Comparison of ENCODE assay signal across 15 cellular contexts in the genomic region with DNA sequence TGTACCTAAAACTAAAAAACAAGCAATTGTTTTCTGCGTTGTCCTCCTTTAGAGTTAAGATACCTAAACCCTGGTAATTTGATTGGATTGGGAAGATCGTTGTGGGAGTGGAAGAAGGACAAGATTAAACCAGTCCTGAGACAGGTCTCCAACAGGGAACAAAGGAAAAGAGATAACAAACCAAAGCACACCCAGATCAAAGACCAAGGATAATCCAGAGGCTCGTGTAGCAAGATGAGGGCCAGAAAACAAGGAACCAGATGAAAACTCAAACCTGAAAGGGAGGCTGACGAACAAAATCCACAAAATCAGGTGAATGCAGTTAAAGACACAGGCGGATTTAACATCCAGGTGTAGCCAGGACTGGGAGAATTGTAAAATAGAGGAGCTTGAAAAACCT.
A peak's percentile ranks its signal among the peaks of the same experiment; 100 is the strongest.
DNase-seq lines count a peak whose midpoint lies in the region; ATAC-seq and TF ChIP-seq lines count a peak whose summit lies in the region.
"Had no signal": no experiment of that assay in that cellular context is flagged by ENCODE, and none has a peak within 500 bp of the region (broad histone marks: within the 10 kb centered on the region; RNA-seq: fewer than 3 reads in every experiment).

No MANE protein-coding gene starts in this region.

- H2AFZ ChIP-seq in GM23338: peak overlapping the region; percentile 92
- H2AFZ ChIP-seq in smooth muscle cell (ENCODE audit: low read depth): peak overlapping the region; percentile 33

- no peaks in the 10 kb centered on the region for H3K36me3 Mint-ChIP-seq in GM23338 (ENCODE audit: low read depth)
- H3K36me3 Mint-ChIP-seq: activated naive CD8-positive, alpha-beta T cell treated with anti-CD3 and anti-CD28 coated beads for 36 hours; CD4-positive, CD25-positive, alpha-beta regulatory T cell; naive thymus-derived CD8-positive, alpha-beta T cell; type B pancreatic cell had no signal

- H3K4me1 ChIP-seq in GM23338 (ENCODE audit: insufficient read depth) (peaks cover 11% of the 10 kb centered on the region), smooth muscle cell (ENCODE audit: low read depth) (no peaks in the 10 kb centered on the region), mucosa of descending colon (ENCODE audit: low read depth) (no peaks in the 10 kb centered on the region), aorta (ENCODE audit: control insufficient read depth in 1 of 2, insufficient read depth in 2 of 2, low read length in 2 of 2) (no peaks in the 10 kb centered on the region)
- H3K4me1 ChIP-seq: ascending aorta had no signal

- peaks cover 4% of the 10 kb centered on the region for H3K27me3 Mint-ChIP-seq in GM23338 (ENCODE audit: insufficient read depth, low read depth, poor library complexity)
- H3K27me3 Mint-ChIP-seq: CD4-positive, CD25-positive, alpha-beta regulatory T cell had no signal

- no peak overlapping the region for H3K27ac Mint-ChIP-seq in GM23338
- H3K27ac Mint-ChIP-seq: activated naive CD8-positive, alpha-beta T cell treated with anti-CD3 and anti-CD28 coated beads for 36 hours; CD4-positive, CD25-positive, alpha-beta regulatory T cell; naive thymus-derived CD8-positive, alpha-beta T cell; type B pancreatic cell had no signal

- no peaks in the 10 kb centered on the region for H3K79me2 ChIP-seq in GM23338 (replicated peaks; ENCODE audit: insufficient read depth)
- H3K79me2 ChIP-seq in smooth muscle cell (ENCODE audit: low read depth): no peaks in the 10 kb centered on the region

- H3K9me2 ChIP-seq in GM23338 (ENCODE audit: insufficient read depth): no peaks in the 10 kb centered on the region

- H3K4me3 ChIP-seq in GM23338: peak overlapping the region; percentile 28; the same call in 1 of the 2 replicates
- no peak overlapping the region for H3K4me3 ChIP-seq in smooth muscle cell
- no peak overlapping the region for H3K4me3 ChIP-seq in mucosa of descending colon
- no peak overlapping the region for H3K4me3 ChIP-seq in coronary artery
- H3K4me3 ChIP-seq in aorta (ENCODE audit: low read length in 2 of 2): no peak overlapping the region
- H3K4me3 ChIP-seq: ascending aorta, cardiac muscle cell had no signal

- H3K36me3 ChIP-seq in GM23338 (ENCODE audit: insufficient read depth) (no peaks in the 10 kb centered on the region), smooth muscle cell (ENCODE audit: low read depth) (no peaks in the 10 kb centered on the region), mucosa of descending colon (ENCODE audit: low read depth) (no peaks in the 10 kb centered on the region), aorta (ENCODE audit: control insufficient read depth in 1 of 2, insufficient read depth in 2 of 2, low read length in 1 of 2) (no peaks in the 10 kb centered on the region)
- H3K36me3 ChIP-seq: ascending aorta, cardiac muscle cell had no signal

- no peak for TF ChIP-seq CTCF in GM23338 (conservative IDR thresholded peaks at IDR 0.05; ENCODE audit: low read depth in 2 of 2)
- no peak for TF ChIP-seq CTCF in smooth muscle cell (IDR thresholded peaks at IDR 0.05; ENCODE audit: borderline replicate concordance, insufficient read depth, poor library complexity, severe bottlenecking)
- TF ChIP-seq CTCF in mucosa of descending colon (IDR thresholded peaks at IDR 0.05): no peak
- no peak for TF ChIP-seq CTCF in coronary artery (IDR thresholded peaks at IDR 0.05)

- H3K9ac ChIP-seq in smooth muscle cell (ENCODE audit: low read depth): no peak overlapping the region

- no peaks in the 10 kb centered on the region for H3F3A ChIP-seq in GM23338 (replicated peaks; ENCODE audit: low read depth)
- no peaks in the 10 kb centered on the region for H3F3A ChIP-seq in smooth muscle cell (ENCODE audit: low read depth)

- no peaks in the 10 kb centered on the region for H3K9me3 ChIP-seq in smooth muscle cell (replicated peaks; ENCODE audit: low read depth)
- H3K9me3 ChIP-seq in mucosa of descending colon: no peaks in the 10 kb centered on the region
- no peaks in the 10 kb centered on the region for H3K9me3 ChIP-seq in aorta (ENCODE audit: control insufficient read depth, low read length)
- H3K9me3 ChIP-seq: ascending aorta had no signal

- intact Hi-C loops in mucosa of descending colon (cut with DNase I, micrococcal nuclease) (loop anchor here in 1 of 2 donors (10.0 kb wide), 1 partner anchor 143 kb away; no protein-coding TSS in a partner anchor), aorta (cut with DNase I) (loop anchor here in 1 of 2 donors (5.0 kb wide), 1 partner anchor 299 kb away; no protein-coding TSS in a partner anchor)

- H3K9me3 Mint-ChIP-seq in GM23338: no peaks in the 10 kb centered on the region
- H3K9me3 Mint-ChIP-seq: activated naive CD8-positive, alpha-beta T cell treated with anti-CD3 and anti-CD28 coated beads for 36 hours; CD4-positive, CD25-positive, alpha-beta regulatory T cell; naive thymus-derived CD8-positive, alpha-beta T cell; type B pancreatic cell had no signal

- peaks cover 8% of the 10 kb centered on the region for H3K4me1 Mint-ChIP-seq in GM23338
- H3K4me1 Mint-ChIP-seq: activated naive CD8-positive, alpha-beta T cell treated with anti-CD3 and anti-CD28 coated beads for 36 hours; CD4-positive, CD25-positive, alpha-beta regulatory T cell had no signal

- ATAC-seq in GM23338 (peak; percentile 65), mucosa of descending colon (no peak), aorta (ENCODE audit: low FRiP score) (no peak)
- ATAC-seq: naive thymus-derived CD8-positive, alpha-beta T cell had no signal

- H3K27ac ChIP-seq in GM23338 (ENCODE audit: low read depth) (no peak overlapping the region), smooth muscle cell (ENCODE audit: low read depth) (no peak overlapping the region), coronary artery (no peak overlapping the region), aorta (ENCODE audit: low read depth in 1 of 2, low read length in 2 of 2) (no peak overlapping the region)
- H3K27ac ChIP-seq: ascending aorta, cardiac muscle cell had no signal

- peak overlapping the region; percentile 42 for H3K4me2 ChIP-seq in GM23338
- H3K4me2 ChIP-seq in smooth muscle cell: no peak overlapping the region

- DNase-seq in GM23338 (ENCODE audit: low spot score) (peak; percentile 25), NCI-H146 (lab: John Stamatoyannopoulos, UW) (peak; percentile 8), iPS-NIHi7 (ENCODE audit: extremely low spot score) (peak; percentile 30), smooth muscle cell (lab: John Stamatoyannopoulos, UW; ENCODE audit: unreplicated experiment) (no peak), mucosa of descending colon (no peak), coronary artery (ENCODE audit: low spot score) (no peak), aorta (no peak)
- DNase-seq: cortex of kidney, Right ventricle myocardium superior had no signal

- H3K4me3 Mint-ChIP-seq in GM23338: peak overlapping the region; percentile 2; the same call in 1 of the 3 replicates
- H3K4me3 Mint-ChIP-seq: activated naive CD8-positive, alpha-beta T cell treated with anti-CD3 and anti-CD28 coated beads for 36 hours; CD4-positive, CD25-positive, alpha-beta regulatory T cell; naive thymus-derived CD8-positive, alpha-beta T cell had no signal

- 51% methylated on average over 5 of the region's 5 CpGs for WGBS in smooth muscle cell (ENCODE audit: low lambda C conversion rate)
- 64 to 81% methylated on average over 5 of the region's 5 CpGs for WGBS in aorta, 2 donors

- H4K20me1 ChIP-seq in GM23338 (replicated peaks; ENCODE audit: insufficient read depth) (no peaks in the 10 kb centered on the region), smooth muscle cell (ENCODE audit: low read depth) (no peaks in the 10 kb centered on the region)

- H3K27me3 ChIP-seq in GM23338 (ENCODE audit: insufficient read depth): no peaks in the 10 kb centered on the region
- no peaks in the 10 kb centered on the region for H3K27me3 ChIP-seq in smooth muscle cell (ENCODE audit: low read depth)
- H3K27me3 ChIP-seq in aorta (ENCODE audit: control insufficient read depth in 1 of 2, insufficient read depth in 2 of 2, low read length in 1 of 2): no peaks in the 10 kb centered on the region
- H3K27me3 ChIP-seq: ascending aorta, cardiac muscle cell had no signal

TF ChIP-seq in GM23338, 12 proteins besides CTCF, POLR2A, EP300 and RAD21 (continues in another document):
- TF ChIP-seq NANOG (IDR thresholded peaks at IDR 0.05; ENCODE audit: borderline replicate concordance) (no peak), ZNF331 (CRISPR knock-in tag; IDR thresholded peaks at IDR 0.05; ENCODE audit: low read depth) (no peak), EZH2phosphoT487 (IDR thresholded peaks at IDR 0.05; ENCODE audit: unreplicated experiment) (no peak), STAT1 (IDR thresholded peaks at IDR 0.05; ENCODE audit: unreplicated experiment) (no peak)

Comparison
In these comparisons a context has a peak if more than half of its experiments do, and no peak if none do; other contexts are left out.
1. DNase-seq: peak in GM23338 (single experiment), NCI-H146 (single experiment) and iPS-NIHi7 (single experiment); none in smooth muscle cell (single experiment), mucosa of descending colon (0 of 3), coronary artery (single experiment) and aorta (0 of 2).